In the genomic region with DNA sequence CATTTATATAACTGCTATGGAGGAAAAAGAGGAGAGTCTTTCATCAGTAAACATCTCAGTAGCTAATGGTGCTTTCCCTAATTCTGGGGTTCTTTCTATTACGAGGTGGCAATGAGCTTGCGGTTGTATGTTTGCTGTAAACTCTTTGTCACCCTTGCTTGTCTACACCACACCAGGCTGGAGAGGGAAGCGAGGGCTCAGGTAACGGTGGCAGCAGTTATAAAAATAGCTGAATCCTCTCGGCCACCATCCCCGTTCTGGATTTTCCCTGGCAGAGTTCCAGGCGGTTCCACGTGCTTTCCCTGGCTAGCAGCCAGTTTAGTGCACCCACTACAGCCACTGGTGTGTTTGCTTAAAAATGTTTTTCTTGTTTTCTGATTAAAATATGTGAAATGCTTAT, we compare ENCODE assay signal across 7 cellular contexts. TPM values are rescaled to one million over a fixed set of nuclear protein-coding genes. Genes with fewer than 3 reads are reported as not detected.
DNase-seq lines count a peak whose midpoint lies in the region; ATAC-seq, FAIRE-seq and TF ChIP-seq lines count a peak whose summit lies in the region.

No MANE protein-coding gene starts in this region.

- ATAC-seq in GM18870 (IDR thresholded peaks at IDR 0.05; ENCODE audit: unreplicated experiment): peak; percentile 44
- peak; percentile 42 for ATAC-seq in HG02981 (IDR thresholded peaks at IDR 0.05; ENCODE audit: unreplicated experiment)
- peak in 3 of 4 experiments; percentile 41 to 92 (median 59) for ATAC-seq in T-cell (replicated peaks in 1 of 4)
- no peak for ATAC-seq in HG02973 (IDR thresholded peaks at IDR 0.05; ENCODE audit: unreplicated experiment)

- POLR2A ChIA-PET in T-cell (lab: Charles Lee) (interaction anchor here (0.5 to 1.1 kb wide), 2 partner anchors 21 to 1061 kb away, joined by 3 to 6 read pairs; no protein-coding TSS in a partner anchor), endothelial cell of umbilical vein (lab: Charles Lee) (no interaction called here)

- H3K9ac ChIP-seq in endothelial cell of umbilical vein (replicated peaks; ENCODE audit: extremely low read depth, insufficient read depth, low read length): no peak overlapping the region

- dilution Hi-C loops in endothelial cell of umbilical vein (cut with MboI; ENCODE audit: extremely low pct_ligation_motif_present, low sequenced_read_pairs): no loop called here

- TF ChIP-seq POLR2A in endothelial cell of umbilical vein (IDR thresholded peaks at IDR 0.05; ENCODE audit: low read depth, low read length): no peak
- no peak for TF ChIP-seq POLR2A in spleen (IDR thresholded peaks at IDR 0.05)

- intact Hi-C loops in endothelial cell of umbilical vein (cut with micrococcal nuclease) (no loop called here), spleen (cut with DNase I; ENCODE audit: low total_unique reads) (no loop called here)

- H3K36me3 ChIP-seq in endothelial cell of umbilical vein (ENCODE audit: control insufficient read depth in 2 of 2, extremely low read depth in 1 of 2, insufficient read depth in 2 of 2, low read length in 2 of 2) (no peaks in the 10 kb centered on the region), spleen (no peaks in the 10 kb centered on the region)

- no peak for TF ChIP-seq CTCF in endothelial cell of umbilical vein (IDR thresholded peaks at IDR 0.05; ENCODE audit: extremely low read depth in 1 of 2, insufficient read depth in 1 of 2, low read depth in 1 of 2, low read length in 2 of 2)
- TF ChIP-seq CTCF in spleen (IDR thresholded peaks at IDR 0.05 in 8 of 11, conservative IDR thresholded peaks at IDR 0.05 in 3 of 11): no peak

- CTCF ChIA-PET in T-cell (lab: Charles Lee): interaction anchor here (0.6 to 1.1 kb wide), 4 partner anchors 38 to 211 kb away, joined by 3 read pairs; no protein-coding TSS in a partner anchor
- CTCF ChIA-PET in endothelial cell of umbilical vein (lab: Charles Lee): no interaction called here

- H3K27me3 Mint-ChIP-seq in T-cell: peaks cover 0 to 4% of the 10 kb centered on the region in 2 donors

- H3K36me3 Mint-ChIP-seq in T-cell: no peaks in the 10 kb centered on the region

- H3K4me2 ChIP-seq in endothelial cell of umbilical vein (ENCODE audit: insufficient read depth, low read length): no peak overlapping the region

- DNase-seq in T-cell (peak in 32 of 34 experiments; percentile 15 to 66 (median 50)), endothelial cell of umbilical vein (ENCODE audit: low read depth, low spot score) (peak; percentile 6), spleen (no peak)
- DNase-seq in stimulated activated CD8-positive, alpha-beta memory T cell treated with anti-CD3 and anti-CD28 coated beads, Interleukin-4, amount 100 ng/mL, for 48 hours: peak; percentile 36

- no peaks in the 10 kb centered on the region for H4K20me1 ChIP-seq in endothelial cell of umbilical vein (replicated peaks; ENCODE audit: control insufficient read depth, extremely low read depth, insufficient read depth, low read length)

- H3K27ac Mint-ChIP-seq in T-cell: peak overlapping the region; percentile 78 to 86

- 19 to 33% (median 24%) methylated on average over 8 of the region's 8 CpGs for WGBS in spleen, 5 donors

- H3K4me1 ChIP-seq in endothelial cell of umbilical vein (ENCODE audit: control insufficient read depth, extremely low read depth, insufficient read depth, low read length) (no peaks in the 10 kb centered on the region), spleen (peaks cover 0 to 21% (median 9%) of the 10 kb centered on the region in 6 donors)

- H3K27me3 ChIP-seq in endothelial cell of umbilical vein (ENCODE audit: control insufficient read depth in 2 of 2, insufficient read depth in 2 of 2, low read length in 2 of 2) (peaks cover 0 to 3% of the 10 kb centered on the region in 2 experiments), spleen (replicated peaks in 1 of 7) (no peaks in the 10 kb centered on the region)

- H3K9me1 ChIP-seq in endothelial cell of umbilical vein (replicated peaks; ENCODE audit: control insufficient read depth, extremely low read depth, insufficient read depth, low read length): no peaks in the 10 kb centered on the region

- no peaks in the 10 kb centered on the region for H3K9me3 Mint-ChIP-seq in T-cell

- H3K27ac ChIP-seq in endothelial cell of umbilical vein (ENCODE audit: insufficient read depth, low read depth, low read length): no peak overlapping the region
- H3K27ac ChIP-seq in spleen: peak overlapping the region in 1 of 8 donors; percentile 2

- H3K4me3 ChIP-seq in endothelial cell of umbilical vein (replicated peaks in 1 of 3; ENCODE audit: insufficient read depth in 1 of 3, low read depth in 1 of 3, low read length in 3 of 3) (no peak overlapping the region), spleen (no peak overlapping the region)

- no peak for FAIRE-seq in endothelial cell of umbilical vein (lab: Jason Lieb, UNC)

- no peaks in the 10 kb centered on the region for H3K9me3 ChIP-seq in endothelial cell of umbilical vein (replicated peaks; ENCODE audit: control insufficient read depth, insufficient read depth, low read length)
- H3K9me3 ChIP-seq in spleen: no peaks in the 10 kb centered on the region

- no TSS peak for BruUV-seq in endothelial cell of umbilical vein (replicated peaks; lab: Mats Ljungman, UMichigan)

- H3K4me1 Mint-ChIP-seq in T-cell: peaks cover 22% of the 10 kb centered on the region in 3 donors

- no peak overlapping the region for H2AFZ ChIP-seq in endothelial cell of umbilical vein (ENCODE audit: low read depth, low read length)

- H3K4me3 Mint-ChIP-seq in T-cell: no peak overlapping the region

- H3K79me2 ChIP-seq in endothelial cell of umbilical vein (ENCODE audit: control insufficient read depth, insufficient read depth, low read length): no peaks in the 10 kb centered on the region

TF ChIP-seq in endothelial cell of umbilical vein, 7 proteins besides CTCF, POLR2A, EP300 and RAD21:
- TF ChIP-seq POLR2AphosphoS5 (IDR thresholded peaks at IDR 0.05; ENCODE audit: insufficient read depth, low read depth, low read length) (no peak), MYC (IDR thresholded peaks at IDR 0.05; ENCODE audit: low read depth, low read length) (no peak), JUN (IDR thresholded peaks at IDR 0.05; ENCODE audit: borderline replicate concordance, insufficient read depth, insufficient read length, low read depth) (no peak), FOS (IDR thresholded peaks at IDR 0.05; ENCODE audit: borderline replicate concordance, insufficient read depth, low read length) (no peak), GATA2 (IDR thresholded peaks at IDR 0.05; ENCODE audit: insufficient read depth, insufficient read length, low read depth, low read length) (no peak), EZH2 (IDR thresholded peaks at IDR 0.05; ENCODE audit: borderline replicate concordance, low read depth, low read length, severe bottlenecking) (no peak)
- TF ChIP-seq, protein P1, sequence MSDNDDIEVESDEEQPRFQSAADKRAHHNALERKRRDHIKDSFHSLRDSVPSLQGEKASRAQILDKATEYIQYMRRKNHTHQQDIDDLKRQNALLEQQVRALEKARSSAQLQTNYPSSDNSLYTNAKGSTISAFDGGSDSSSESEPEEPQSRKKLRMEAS (IDR thresholded peaks at IDR 0.05; ENCODE audit: insufficient read depth, insufficient read length): no peak

RNA-seq across cellular contexts. Expression of gene MAS1, which starts 39.0 kb away (rescaled TPM):
- total RNA-seq in T-cell: not detected
- total RNA-seq in endothelial cell of umbilical vein: not detected in 2 replicates
- polyA plus RNA-seq in endothelial cell of umbilical vein: not detected in 2 replicates
- not detected in 2 replicates for polyA plus RNA-seq in endothelial cell of umbilical vein (2011; cell fraction: cytosol; rRNA removed)
- polyA plus RNA-seq in endothelial cell of umbilical vein (2011; cell fraction: nucleus; rRNA removed): not detected in 2 replicates
- not detected in 2 replicates for polyA plus RNA-seq in endothelial cell of umbilical vein (2012)
- polyA minus RNA-seq in endothelial cell of umbilical vein: not detected in 2 replicates
- polyA minus RNA-seq in endothelial cell of umbilical vein (2011; cell fraction: cytosol; rRNA and poly(A)+ RNA removed): not detected
- not detected in 2 replicates for polyA minus RNA-seq in endothelial cell of umbilical vein (2011; cell fraction: nucleus; rRNA and poly(A)+ RNA removed)
- total RNA-seq in spleen: not detected
- under 1 TPM in 1 of 3 donors, not detected in 2; under 0.01 TPM for polyA plus RNA-seq in spleen

RNA-seq across cellular contexts. Expression of gene IGF2R, which starts 39.1 kb away (rescaled TPM):
- total RNA-seq in T-cell (10 to 100 TPM; 63.4 to 87.5 (median 70.5) TPM), endothelial cell of umbilical vein (59.7 and 60.2 TPM in 2 replicates), spleen (100 to 1,000 TPM; 110 to 193 (median 164) TPM)
- polyA plus RNA-seq in endothelial cell of umbilical vein (11.3 and 16.3 TPM in 2 replicates), spleen (10 to 100 TPM in 1 of 3 donors, 1 to 10 TPM in 2; 6.9 to 13.2 (median 7.4) TPM)
- 16.8 and 16.9 TPM in 2 replicates for polyA plus RNA-seq in endothelial cell of umbilical vein (2011; cell fraction: cytosol; rRNA removed)
- polyA plus RNA-seq in endothelial cell of umbilical vein (2011; cell fraction: nucleus; rRNA removed): 29.3 and 33.9 TPM in 2 replicates
- polyA plus RNA-seq in endothelial cell of umbilical vein (2012): 35.0 and 39.8 TPM in 2 replicates
- 86.9 and 104 TPM in 2 replicates for polyA minus RNA-seq in endothelial cell of umbilical vein
- 14.3 TPM for polyA minus RNA-seq in endothelial cell of umbilical vein (2011; cell fraction: cytosol; rRNA and poly(A)+ RNA removed)
- 71.1 and 81.1 TPM in 2 replicates for polyA minus RNA-seq in endothelial cell of umbilical vein (2011; cell fraction: nucleus; rRNA and poly(A)+ RNA removed)
